21 cellular contexts compared by ENCODE assay signal in the genomic region with DNA sequence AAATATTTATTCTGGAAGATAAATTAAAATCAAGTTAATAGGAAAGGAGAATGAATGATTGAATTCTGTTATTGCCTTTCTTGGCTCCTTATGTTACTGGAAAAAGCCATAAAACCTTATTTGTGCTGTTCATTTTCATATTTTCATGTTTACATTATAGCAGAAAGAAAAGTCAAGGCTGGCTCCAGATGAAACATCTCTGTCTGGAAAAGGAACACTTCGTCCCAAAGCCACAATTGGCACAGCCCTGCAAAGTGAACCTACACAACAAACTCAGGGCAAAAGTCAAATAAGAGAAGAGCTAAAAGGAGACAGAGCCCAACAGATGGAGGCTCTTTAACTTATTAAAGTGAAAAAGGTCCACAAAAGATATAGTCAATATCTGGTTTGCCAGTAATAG.
A peak's percentile ranks its signal among the peaks of the same experiment; 100 is the strongest.
DNase-seq lines count a peak whose midpoint lies in the region; ATAC-seq and TF ChIP-seq lines count a peak whose summit lies in the region.
"Had no signal": no experiment of that assay in that cellular context is flagged by ENCODE, and none has a peak within 500 bp of the region (broad histone marks: within the 10 kb centered on the region; RNA-seq: fewer than 3 reads in every experiment).

No MANE protein-coding gene starts in this region.

- H3K27me3 Mint-ChIP-seq in chondrocyte (ENCODE audit: low read depth): no peaks in the 10 kb centered on the region
- peaks cover 0 to 3% of the 10 kb centered on the region in 2 donors for H3K27me3 Mint-ChIP-seq in CD8-positive, alpha-beta memory T cell
- H3K27me3 Mint-ChIP-seq: B cell had no signal

- no peak overlapping the region for H2BK5ac ChIP-seq in trophoblast cell (ENCODE audit: low read depth, low read length, poor library complexity)

- H3K4me3 ChIP-seq in hepatocyte (no peak overlapping the region), trophoblast cell (ENCODE audit: low read depth, low read length) (no peak overlapping the region), stomach smooth muscle (ENCODE audit: low read length in 2 of 2) (no peak overlapping the region)
- H3K4me3 ChIP-seq in CD8-positive, alpha-beta memory T cell (ENCODE audit: low read length): no peak overlapping the region
- H3K4me3 ChIP-seq: BLaER1 treated with 17β-estradiol and CSF1 and Interleukin-3, amounts not matched to agents 10 nM and 100 nM; GM12878 had no signal

- CTCF ChIA-PET in CD8-positive, alpha-beta memory T cell (lab: Charles Lee): no interaction called here

- H3K23ac ChIP-seq in trophoblast cell (ENCODE audit: low read length): no peak overlapping the region

- H3K27ac ChIP-seq in hepatocyte (peak overlapping the region; percentile 6), trophoblast cell (ENCODE audit: low read depth, low read length) (peak overlapping the region; percentile 17), stomach smooth muscle (ENCODE audit: low read length) (peak overlapping the region; percentile 26)
- no peak overlapping the region for H3K27ac ChIP-seq in CD8-positive, alpha-beta memory T cell (ENCODE audit: low read depth, low read length)
- H3K27ac ChIP-seq: BLaER1 treated with 17β-estradiol and CSF1 and Interleukin-3, amounts not matched to agents 10 nM and 100 nM had no signal

- no peak overlapping the region for H2BK120ac ChIP-seq in trophoblast cell (ENCODE audit: insufficient read depth, low read length, poor library complexity)

- no peak overlapping the region for H3K4me2 ChIP-seq in hepatocyte
- no peak overlapping the region for H3K4me2 ChIP-seq in trophoblast cell (ENCODE audit: low read length)
- H3K4me2 ChIP-seq: BLaER1 treated with 17β-estradiol and CSF1 and Interleukin-3, amounts not matched to agents 10 nM and 100 nM had no signal

- no peak overlapping the region for H3K4ac ChIP-seq in trophoblast cell (ENCODE audit: low read depth, low read length)

- no peak overlapping the region for H3K4me3 Mint-ChIP-seq in chondrocyte (ENCODE audit: unreplicated experiment)
- no peak overlapping the region for H3K4me3 Mint-ChIP-seq in CD8-positive, alpha-beta memory T cell
- H3K4me3 Mint-ChIP-seq: B cell; CD8-positive, alpha-beta T cell; HFFc6 had no signal

- H3K9ac ChIP-seq in trophoblast cell (ENCODE audit: low read length) (no peak overlapping the region), stomach smooth muscle (ENCODE audit: low read length in 2 of 2) (no peak overlapping the region)
- H3K9ac ChIP-seq: BLaER1 treated with 17β-estradiol and CSF1 and Interleukin-3, amounts not matched to agents 10 nM and 100 nM had no signal

- H3K79me1 ChIP-seq in trophoblast cell (ENCODE audit: low read length): no peaks in the 10 kb centered on the region

- peaks cover 1% of the 10 kb centered on the region for H3K36me3 Mint-ChIP-seq in chondrocyte (ENCODE audit: low read depth)
- H3K36me3 Mint-ChIP-seq in CD8-positive, alpha-beta memory T cell: peaks cover 41 to 75% (median 49%) of the 10 kb centered on the region in 3 donors

- no peak overlapping the region for H2BK12ac ChIP-seq in trophoblast cell (ENCODE audit: low read length)

- H3K27ac Mint-ChIP-seq in chondrocyte (ENCODE audit: unreplicated experiment): peak overlapping the region; percentile 1
- peak overlapping the region in 1 of 8 donors; percentile 10 for H3K27ac Mint-ChIP-seq in CD8-positive, alpha-beta memory T cell
- H3K27ac Mint-ChIP-seq: B cell; CD8-positive, alpha-beta T cell; HFFc6 had no signal

- H3K9me3 ChIP-seq in hepatocyte (ENCODE audit: low read depth) (no peaks in the 10 kb centered on the region), trophoblast cell (ENCODE audit: insufficient read depth, low read depth, low read length) (peaks cover 1% of the 10 kb centered on the region), stomach smooth muscle (ENCODE audit: control insufficient read depth in 2 of 2, low read length in 2 of 2) (no peaks in the 10 kb centered on the region)
- H3K9me3 ChIP-seq in CD8-positive, alpha-beta memory T cell (ENCODE audit: low read length): no peaks in the 10 kb centered on the region

- TF ChIP-seq CTCF in chondrocyte (IDR thresholded peaks at IDR 0.05): no peak
- no peak for TF ChIP-seq CTCF in hepatocyte (IDR thresholded peaks at IDR 0.05; ENCODE audit: poor library complexity)

- H3K4me1 Mint-ChIP-seq in chondrocyte (ENCODE audit: low read depth): peaks cover 20% of the 10 kb centered on the region
- no peaks in the 10 kb centered on the region for H3K4me1 Mint-ChIP-seq in CD8-positive, alpha-beta memory T cell
- H3K4me1 Mint-ChIP-seq: B cell had no signal

- H3K27me3 ChIP-seq in hepatocyte (no peaks in the 10 kb centered on the region), trophoblast cell (ENCODE audit: insufficient read depth, low read length) (no peaks in the 10 kb centered on the region), stomach smooth muscle (ENCODE audit: control insufficient read depth in 1 of 2, insufficient read depth in 2 of 2, low read length in 2 of 2) (no peaks in the 10 kb centered on the region)
- H3K27me3 ChIP-seq in CD8-positive, alpha-beta memory T cell (ENCODE audit: insufficient read depth, low read length, poor library complexity, severe bottlenecking): no peaks in the 10 kb centered on the region
- H3K27me3 ChIP-seq: BLaER1 treated with 17β-estradiol and CSF1 and Interleukin-3, amounts not matched to agents 10 nM and 100 nM had no signal

- H2AFZ ChIP-seq in hepatocyte: no peak overlapping the region
- H2AFZ ChIP-seq in trophoblast cell (ENCODE audit: insufficient read depth, low read length, poor library complexity): no peak overlapping the region

- no peaks in the 10 kb centered on the region for H4K20me1 ChIP-seq in hepatocyte (ENCODE audit: insufficient read depth, poor library complexity, severe bottlenecking)
- H4K20me1 ChIP-seq: BLaER1 treated with 17β-estradiol and CSF1 and Interleukin-3, amounts not matched to agents 10 nM and 100 nM had no signal

- H2AK5ac ChIP-seq in trophoblast cell (ENCODE audit: low read length): no peak overlapping the region

- H3K36me3 ChIP-seq in hepatocyte (replicated peaks; ENCODE audit: insufficient read depth, low read depth) (no peaks in the 10 kb centered on the region), trophoblast cell (ENCODE audit: control insufficient read depth in 1 of 2, insufficient read depth in 2 of 2, low read length in 2 of 2) (no peaks in the 10 kb centered on the region), stomach smooth muscle (ENCODE audit: control insufficient read depth in 2 of 2, insufficient read depth in 2 of 2, low read length in 2 of 2) (no peaks in the 10 kb centered on the region)
- no peaks in the 10 kb centered on the region for H3K36me3 ChIP-seq in CD8-positive, alpha-beta memory T cell (ENCODE audit: insufficient read depth, low read length)

- POLR2A ChIA-PET in CD8-positive, alpha-beta memory T cell (lab: Charles Lee): no interaction called here

- H3K9me3 Mint-ChIP-seq in chondrocyte (ENCODE audit: low read depth): peaks cover 14% of the 10 kb centered on the region
- peaks cover 12 to 46% (median 25%) of the 10 kb centered on the region in 5 donors for H3K9me3 Mint-ChIP-seq in CD8-positive, alpha-beta memory T cell

- 71% methylated on average over 1 of the region's 1 CpG for WGBS in hepatocyte (ENCODE audit: low lambda C conversion rate, missing lambda C conversion rate)
- WGBS in trophoblast cell (ENCODE audit: extremely low coverage, insufficient coverage, insufficient read length): no CpG with 5 or more reads among the region's 1 CpG

- no peak overlapping the region for H4K8ac ChIP-seq in trophoblast cell (ENCODE audit: low read depth, low read length)

- H3K4me1 ChIP-seq in hepatocyte (ENCODE audit: insufficient read depth) (peaks cover 3% of the 10 kb centered on the region), trophoblast cell (ENCODE audit: control insufficient read depth in 1 of 2, insufficient read depth in 2 of 2, low read length in 2 of 2) (peaks cover 5 to 6% of the 10 kb centered on the region in 2 experiments), stomach smooth muscle (ENCODE audit: control insufficient read depth, insufficient read depth, low read length) (no peaks in the 10 kb centered on the region)
- no peaks in the 10 kb centered on the region for H3K4me1 ChIP-seq in CD8-positive, alpha-beta memory T cell (ENCODE audit: insufficient read depth, low read length)
- H3K4me1 ChIP-seq: BLaER1 treated with 17β-estradiol and CSF1 and Interleukin-3, amounts not matched to agents 10 nM and 100 nM had no signal

- H4K91ac ChIP-seq in trophoblast cell (ENCODE audit: low read depth, low read length): no peak overlapping the region

- no peak overlapping the region for H3K14ac ChIP-seq in trophoblast cell (ENCODE audit: low read length)

- no peaks in the 10 kb centered on the region for H3K79me2 ChIP-seq in hepatocyte
- no peaks in the 10 kb centered on the region for H3K79me2 ChIP-seq in trophoblast cell (ENCODE audit: control insufficient read depth, insufficient read depth, low read length, poor library complexity)

- no peak for ATAC-seq in HG03135 (IDR thresholded peaks at IDR 0.05; ENCODE audit: unreplicated experiment)
- ATAC-seq: CD8-positive, alpha-beta T cell; GM12878; HCT116 had no signal

- DNase-seq in chondrocyte (ENCODE audit: low spot score): no peak
- DNase-seq in hepatocyte (ENCODE audit: low spot score): no peak
- no peak for DNase-seq in trophoblast cell
- no peak for DNase-seq in CD8-positive, alpha-beta memory T cell
- no peak for DNase-seq in NCI-H345 (lab: John Stamatoyannopoulos, UW)
- DNase-seq in NCI-H510A (lab: John Stamatoyannopoulos, UW): no peak
- DNase-seq: 8988T; CD8-positive, alpha-beta T cell; COR-L47; DMS 273 treated with DMSO at 0.1 percent for 48 hours; DMS53; DND-41; GOT3; H7; HFFc6 had no signal

- no peak overlapping the region for H3K18ac ChIP-seq in trophoblast cell (ENCODE audit: low read length)

- H4K12ac ChIP-seq in trophoblast cell (ENCODE audit: low read depth, low read length): no peak overlapping the region

- no peaks in the 10 kb centered on the region for H3K9me2 ChIP-seq in hepatocyte (replicated peaks; ENCODE audit: insufficient read depth)
